In genomic region chr19:38207543-38207942, GRCh38 we compare ENCODE assay signal across 20 cellular contexts. TPM values are rescaled to one million over a fixed set of nuclear protein-coding genes. Genes with fewer than 3 reads are reported as not detected.
"Had no signal": no experiment of that assay in that cellular context is flagged by ENCODE, and none has a peak within 500 bp of the region (broad histone marks: within the 10 kb centered on the region; RNA-seq: fewer than 3 reads in every experiment).

No MANE protein-coding gene starts in this region.

- DNase-seq: activated CD4-positive, alpha-beta T cell treated with anti-CD3 and anti-CD28 coated beads for 4 hours; activated CD8-positive, alpha-beta memory T cell treated with anti-CD3 and anti-CD28 coated beads, Interleukin-2, amount 50 U/mL, for 4 hours; activated CD8-positive, alpha-beta T cell treated with anti-CD3 and anti-CD28 coated beads for 36 hours; activated naive CD4-positive, alpha-beta T cell treated with anti-CD3 and anti-CD28 coated beads, Interleukin-2, amount 50 U/mL, for 16 hours; activated naive CD8-positive, alpha-beta T cell treated with anti-CD3 and anti-CD28 coated beads, Interleukin-2, amount 10 ng/mL, durations not matched to agents 7 days and 5 days; activated T-cell treated with anti-CD3 and anti-CD28 coated beads, Interleukin-2, amount 50 U/mL, for 1 hour; adrenal gland; caudate nucleus; NCI-H1092; NCI-H1417; NCI-H2029 treated with DMSO at 0.1 percent for 48 hours; NCI-H446; NCI-H524; PC-3; T-cell had no signal

- H3K27ac ChIP-seq: adrenal gland, breast epithelium, KMS-11, SK-N-MC had no signal

- H3K9ac ChIP-seq: KMS-11 had no signal

- H3K9me3 ChIP-seq: adrenal gland, breast epithelium had no signal

- H3K4me1 ChIP-seq: adrenal gland had no signal

- H3K36me3 ChIP-seq: breast epithelium had no signal

- H3K4me2 ChIP-seq: KMS-11 had no signal

- H3K4me3 ChIP-seq: adrenal gland, breast epithelium, SK-N-MC had no signal

- ATAC-seq: activated CD4-positive, CD25-positive, alpha-beta regulatory T cell treated with anti-CD3 and anti-CD28 coated beads, Interleukin-2, amount 50 U/mL, for 24 hours; activated CD8-positive, alpha-beta T cell treated with anti-CD3 and anti-CD28 coated beads for 36 hours; PC-3; T-cell had no signal

RNA-seq across cellular contexts. Expression of gene DPF1, which starts 16.5 kb away (rescaled TPM):
- total RNA-seq: breast epithelium, T-cell had no signal

RNA-seq across cellular contexts. Expression of gene PPP1R14A, which starts 48.6 kb away (rescaled TPM):
- total RNA-seq: activated naive CD8-positive, alpha-beta T cell treated with anti-CD3 and anti-CD28 coated beads, Interleukin-2, amount 10 ng/mL, durations not matched to agents 7 days and 5 days; MCF 10A; PC-3 had no signal
